In the genomic region with DNA sequence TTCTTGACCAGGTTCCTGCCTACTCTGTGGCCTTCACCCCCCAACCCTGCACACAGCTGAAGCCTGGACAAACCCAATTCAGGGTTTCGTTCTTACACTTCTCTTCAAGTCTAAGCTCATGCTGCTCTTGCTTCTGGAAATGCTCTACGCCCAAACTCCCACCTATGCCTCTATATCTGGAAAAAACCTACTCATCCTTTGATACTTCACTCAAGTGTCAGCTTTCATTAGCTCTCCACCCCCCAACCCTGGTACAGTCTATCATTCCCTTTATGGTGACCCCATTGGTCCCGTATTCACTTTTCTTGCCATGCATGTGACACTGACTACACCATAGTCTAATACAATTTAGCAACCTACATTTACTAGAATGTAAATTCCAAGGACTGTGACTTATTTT, we compare ENCODE assay signal across 21 cellular contexts.
A peak's percentile ranks its signal among the peaks of the same experiment; 100 is the strongest.
DNase-seq lines count a peak whose midpoint lies in the region; TF ChIP-seq lines count a peak whose summit lies in the region.
"Had no signal": no experiment of that assay in that cellular context is flagged by ENCODE, and none has a peak within 500 bp of the region (broad histone marks: within the 10 kb centered on the region; RNA-seq: fewer than 3 reads in every experiment).

No MANE protein-coding gene starts in this region.

- H3K36me3 Mint-ChIP-seq in Caco-2 (ENCODE audit: insufficient read depth, unreplicated experiment): peaks cover 4% of the 10 kb centered on the region
- no peaks in the 10 kb centered on the region for H3K36me3 Mint-ChIP-seq in endothelial cell (ENCODE audit: low read depth, unreplicated experiment)
- H3K36me3 Mint-ChIP-seq in type B pancreatic cell: peaks cover 14% of the 10 kb centered on the region

- no peaks in the 10 kb centered on the region for H3K4me1 ChIP-seq in Caco-2

- H3K4me3 ChIP-seq in Caco-2 (ENCODE audit: low read depth, low read length): no peak overlapping the region
- H3K4me3 ChIP-seq: A549; BLaER1 treated with 17β-estradiol and CSF1 and Interleukin-3, amounts not matched to agents 10 nM and 100 nM; GM12878 had no signal

- H3K27me3 ChIP-seq in Caco-2 (replicated peaks; ENCODE audit: control insufficient read depth, insufficient read depth, low read length): no peaks in the 10 kb centered on the region
- H3K27me3 ChIP-seq: BLaER1 treated with 17β-estradiol and CSF1 and Interleukin-3, amounts not matched to agents 10 nM and 100 nM had no signal

- peaks cover 3% of the 10 kb centered on the region; the same call in 1 of the 2 replicates for H3K36me3 ChIP-seq in Caco-2 (ENCODE audit: control insufficient read depth, insufficient read depth, low read length)

- TF ChIP-seq CTCF in Caco-2 (IDR thresholded peaks at IDR 0.05; ENCODE audit: insufficient read depth in 1 of 2, low read depth in 1 of 2, low read length in 1 of 2, severe bottlenecking in 1 of 2, unreplicated experiment in 1 of 2) (no peak), endothelial cell (IDR thresholded peaks at IDR 0.05; ENCODE audit: unreplicated experiment) (no peak), type B pancreatic cell (conservative IDR thresholded peaks at IDR 0.05) (no peak)

- intact Hi-C loops in Caco-2 (cut with micrococcal nuclease; ENCODE audit: unreplicated experiment): no loop called here

- H3K27ac Mint-ChIP-seq in Caco-2 (ENCODE audit: unreplicated experiment): peak overlapping the region; percentile 33
- no peak overlapping the region for H3K27ac Mint-ChIP-seq in endothelial cell (ENCODE audit: unreplicated experiment)
- peak overlapping the region; percentile 24 for H3K27ac Mint-ChIP-seq in type B pancreatic cell
- H3K27ac Mint-ChIP-seq: B cell; CD4-positive, alpha-beta T cell; CD8-positive, alpha-beta T cell had no signal

- CTCF ChIA-PET in Caco-2 (lab: Charles Lee): no interaction called here

- H3K4me1 Mint-ChIP-seq in Caco-2 (ENCODE audit: low read depth, unreplicated experiment) (no peaks in the 10 kb centered on the region), endothelial cell (ENCODE audit: unreplicated experiment) (no peaks in the 10 kb centered on the region), type B pancreatic cell (ENCODE audit: unreplicated experiment) (peaks cover 5% of the 10 kb centered on the region)
- H3K4me1 Mint-ChIP-seq: B cell had no signal

- DNase-seq in Caco-2 (no peak), endothelial cell (ENCODE audit: low spot score) (no peak), putamen (ENCODE audit: low spot score) (peak; percentile 59), type B pancreatic cell (ENCODE audit: extremely low spot score, unreplicated experiment) (no peak), NCI-H345 treated with DMSO at 0.1 percent for 48 hours (lab: John Stamatoyannopoulos, UW; ENCODE audit: unreplicated experiment) (no peak), dedifferentiated amniotic fluid mesenchymal stem cell (ENCODE audit: extremely low spot score) (no peak)
- no peak for DNase-seq in activated CD4-positive, CD25-positive, alpha-beta regulatory T cell (lab: John Stamatoyannopoulos, UW)
- DNase-seq: AML-193; CD4-positive, alpha-beta T cell; CD8-positive, alpha-beta T cell; DMS 273 treated with DMSO at 0.1 percent for 48 hours; DMS153; DMS53; DMS79; DND-41; EL; GDM1 had no signal

- H3K27me3 Mint-ChIP-seq in Caco-2 (ENCODE audit: insufficient read depth, unreplicated experiment) (no peaks in the 10 kb centered on the region), endothelial cell (ENCODE audit: unreplicated experiment) (peaks cover 2% of the 10 kb centered on the region), type B pancreatic cell (no peaks in the 10 kb centered on the region)
- H3K27me3 Mint-ChIP-seq: B cell; CD4-positive, alpha-beta T cell had no signal

- no TSS peak for BruUV-seq in Caco-2 (replicated peaks; lab: Mats Ljungman, UMichigan)

- H3K4me3 Mint-ChIP-seq in Caco-2 (ENCODE audit: unreplicated experiment): no peak overlapping the region
- peak overlapping the region; percentile 38 for H3K4me3 Mint-ChIP-seq in endothelial cell (ENCODE audit: unreplicated experiment)
- no peak overlapping the region for H3K4me3 Mint-ChIP-seq in type B pancreatic cell
- H3K4me3 Mint-ChIP-seq: B cell; CD4-positive, alpha-beta T cell; CD8-positive, alpha-beta T cell had no signal

- POLR2A ChIA-PET in Caco-2 (lab: Charles Lee): no interaction called here

- H3K9me3 Mint-ChIP-seq in Caco-2 (ENCODE audit: unreplicated experiment) (no peaks in the 10 kb centered on the region), endothelial cell (ENCODE audit: unreplicated experiment) (no peaks in the 10 kb centered on the region), type B pancreatic cell (no peaks in the 10 kb centered on the region)
- H3K9me3 Mint-ChIP-seq: CD4-positive, alpha-beta T cell; CD8-positive, alpha-beta T cell had no signal

- no peaks in the 10 kb centered on the region for H3K9me3 ChIP-seq in Caco-2
- H3K9me3 ChIP-seq: A549; BLaER1 treated with 17β-estradiol and CSF1 and Interleukin-3, amounts not matched to agents 10 nM and 100 nM had no signal
